In genomic region chr10:95374597-95375209, GRCh38 we compare ENCODE assay signal across 8 cellular contexts.
A peak's percentile ranks its signal among the peaks of the same experiment; 100 is the strongest.
DNase-seq lines count a peak whose midpoint lies in the region; ATAC-seq and TF ChIP-seq lines count a peak whose summit lies in the region.

No MANE protein-coding gene starts in this region.

- no peaks in the 10 kb centered on the region for H3K36me3 Mint-ChIP-seq in T-helper 2 cell treated with Interferon-gamma antibody and Interleukin-4, amounts not matched to agents 5 μg/mL and 100 μg/mL, for 36 hours (ENCODE audit: low read depth)

- peaks cover 54% of the 10 kb centered on the region for H3K27me3 Mint-ChIP-seq in T-helper 2 cell treated with Interferon-gamma antibody and Interleukin-4, amounts not matched to agents 5 μg/mL and 100 μg/mL, for 36 hours (ENCODE audit: low read depth)

- DNase-seq in AG04449 (ENCODE audit: low read depth, low spot score) = no peak
- DNase-seq in GM13977 (ENCODE audit: low spot score) = peak; percentile 71
- DNase-seq in NCI-H1694 treated with DMSO at 0.1 percent for 48 hours (lab: John Stamatoyannopoulos, UW) = peak; percentile 62
- DNase-seq in T-helper 2 cell treated with Interferon-gamma antibody and Interleukin-4, amounts not matched to agents 5 μg/mL and 100 μg/mL, for 36 hours (ENCODE audit: low spot score) = peak; percentile 65
- DNase-seq in cardiac fibroblast (ENCODE audit: low read depth in 2 of 2) = peak; percentile 80 to 82
- DNase-seq in kidney tubule cell (ENCODE audit: low spot score) = peak; percentile 81
- DNase-seq in stimulated activated CD4-positive, alpha-beta T cell treated with anti-CD3 and anti-CD28 coated beads, Interleukin-4, amount 100 ng/mL, for 1 hour = peak; percentile 32

- CTCF ChIA-PET in AG04449 (lab: Yijun Ruan, JAX) = interaction anchor here (0.7 to 10.4 kb wide), 27 partner anchors 8 to 490 kb away, joined by 3 to 139 read pairs (median 4); no protein-coding TSS in a partner anchor

- peak; percentile 85 for ATAC-seq in HG02870 (IDR thresholded peaks at IDR 0.05; ENCODE audit: unreplicated experiment)

- TF ChIP-seq CTCF in AG04449 (IDR thresholded peaks at IDR 0.05; ENCODE audit: insufficient read depth, low read length, missing control alignments) = peak; percentile 88
- peak; percentile 95 for TF ChIP-seq CTCF in GM13977 (IDR thresholded peaks at IDR 0.05; ENCODE audit: extremely low read depth, insufficient read depth, missing control alignments)
- TF ChIP-seq CTCF in cardiac fibroblast (IDR thresholded peaks at IDR 0.05; ENCODE audit: low read depth, low read length) = peak; percentile 91

- H3K4me3 ChIP-seq in AG04449 (ENCODE audit: low read depth, low read length) (no peak overlapping the region), cardiac fibroblast (replicated peaks in 1 of 2; ENCODE audit: low read depth in 2 of 2, low read length in 2 of 2) (no peak overlapping the region)

- no peaks in the 10 kb centered on the region for H3K9me3 Mint-ChIP-seq in T-helper 2 cell treated with Interferon-gamma antibody and Interleukin-4, amounts not matched to agents 5 μg/mL and 100 μg/mL, for 36 hours

- no peak overlapping the region for H3K4me3 Mint-ChIP-seq in T-helper 2 cell treated with Interferon-gamma antibody and Interleukin-4, amounts not matched to agents 5 μg/mL and 100 μg/mL, for 36 hours

- POLR2A ChIA-PET in AG04449 (lab: Yijun Ruan, JAX) = no interaction called here

- H3K27ac Mint-ChIP-seq in T-helper 2 cell treated with Interferon-gamma antibody and Interleukin-4, amounts not matched to agents 5 μg/mL and 100 μg/mL, for 36 hours = no peak overlapping the region

- in situ Hi-C loops in GM13977 (cut with MboI; ENCODE audit: low pct_unique_long_range_greater_than_20kb, low sequenced_read_pairs, unreplicated experiment) = loop anchor here (10.0 kb wide), 1 partner anchor 220 kb away; no protein-coding TSS in a partner anchor

- peaks cover 2% of the 10 kb centered on the region for H3K4me1 Mint-ChIP-seq in T-helper 2 cell treated with Interferon-gamma antibody and Interleukin-4, amounts not matched to agents 5 μg/mL and 100 μg/mL, for 36 hours (ENCODE audit: low read depth)
